In the genomic region with DNA sequence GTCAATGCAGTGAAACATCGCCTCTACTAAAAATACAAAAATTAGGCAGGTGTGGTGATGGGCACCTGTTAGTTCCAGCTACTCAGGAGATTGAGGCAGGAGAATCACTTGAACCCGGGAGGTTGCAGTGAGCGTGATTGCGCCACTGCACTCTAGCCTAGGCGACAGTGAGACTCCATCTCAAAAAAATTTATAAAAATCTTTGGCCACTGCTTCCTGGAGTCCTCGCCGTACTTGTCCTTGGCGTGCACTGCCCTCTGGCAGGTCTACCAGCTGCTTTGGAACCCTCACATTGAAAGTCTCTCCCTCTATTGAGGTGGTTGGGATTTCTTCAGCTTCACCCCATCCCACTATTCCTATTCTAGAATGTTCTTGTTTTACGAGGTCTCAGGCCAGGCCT, we compare ENCODE assay signal across 20 cellular contexts.
"Had no signal": no experiment of that assay in that cellular context is flagged by ENCODE, and none has a peak within 500 bp of the region (broad histone marks: within the 10 kb centered on the region; RNA-seq: fewer than 3 reads in every experiment).

No MANE protein-coding gene starts in this region.

- H3K27me3 ChIP-seq: right atrium auricular region, tibial artery, uterus had no signal

- H3K9me3 Mint-ChIP-seq: activated CD4-positive, alpha-beta T cell treated with anti-CD3 and anti-CD28 coated beads, Interleukin-2, amount 10 ng/mL, durations not matched to agents 24 days and 14 days; activated CD8-positive, alpha-beta T cell treated with anti-CD3 and anti-CD28 coated beads for 36 hours; activated naive CD4-positive, alpha-beta T cell treated with anti-CD3 and anti-CD28 coated beads for 36 hours; natural killer cell treated with Interleukin-12 subunit alpha and Interleukin-12 subunit beta and Interleukin-15 and Interleukin-18, amount 100 ng/mL, for 72 hours had no signal

- H3K27ac ChIP-seq: prostate gland, right atrium auricular region, tibial artery, uterus had no signal

- H3K27ac Mint-ChIP-seq: activated CD4-positive, alpha-beta T cell treated with anti-CD3 and anti-CD28 coated beads, Interleukin-2, amount 10 ng/mL, durations not matched to agents 24 days and 14 days; activated CD8-positive, alpha-beta T cell treated with anti-CD3 and anti-CD28 coated beads for 36 hours; activated naive CD4-positive, alpha-beta T cell treated with anti-CD3 and anti-CD28 coated beads for 36 hours; natural killer cell treated with Interleukin-12 subunit alpha and Interleukin-12 subunit beta and Interleukin-15 and Interleukin-18, amount 100 ng/mL, for 72 hours had no signal

- H3K4me3 ChIP-seq: lung, prostate gland, right atrium auricular region, tibial artery, uterus had no signal

- H3K27me3 Mint-ChIP-seq: activated CD4-positive, alpha-beta T cell treated with anti-CD3 and anti-CD28 coated beads, Interleukin-2, amount 10 ng/mL, durations not matched to agents 24 days and 14 days; activated CD8-positive, alpha-beta T cell treated with anti-CD3 and anti-CD28 coated beads for 36 hours; natural killer cell treated with Interleukin-12 subunit alpha and Interleukin-12 subunit beta and Interleukin-15 and Interleukin-18, amount 100 ng/mL, for 72 hours had no signal

- ATAC-seq: activated CD8-positive, alpha-beta T cell treated with anti-CD3 and anti-CD28 coated beads for 36 hours; left colon; natural killer cell treated with Interleukin-12 subunit alpha and Interleukin-12 subunit beta and Interleukin-15 and Interleukin-18, amount 100 ng/mL, for 72 hours; stimulated activated naive CD8-positive, alpha-beta T cell treated with anti-CD3 and anti-CD28 coated beads, Interleukin-15, Interleukin-2, amounts not matched to agents 100 U/mL and 50 U/mL, for 24 hours had no signal

- H3K9me3 ChIP-seq: prostate gland, right atrium auricular region, tibial artery, uterus had no signal

- DNase-seq: activated CD4-positive, alpha-beta T cell treated with anti-CD3 and anti-CD28 coated beads, Interleukin-2, amount 10 ng/mL, durations not matched to agents 24 days and 14 days; activated CD8-positive, alpha-beta T cell treated with anti-CD3 and anti-CD28 coated beads for 36 hours; activated naive CD4-positive, alpha-beta T cell treated with anti-CD3 and anti-CD28 coated beads for 36 hours; activated T-cell treated with anti-CD3 and anti-CD28 coated beads, Interleukin-2, amount 50 U/mL, for 1 hour; anterior cingulate cortex; dermis blood vessel endothelial cell; effector memory CD4-positive, alpha-beta T cell; hippocampal formation; occipital lobe; stimulated activated naive CD8-positive, alpha-beta T cell treated with anti-CD3 and anti-CD28 coated beads, Interleukin-15, Interleukin-2, amounts not matched to agents 100 U/mL and 50 U/mL, for 24 hours; substantia nigra; T-helper 1 cell; T-helper 9 cell; tibial artery; uterus had no signal

- H3K4me3 Mint-ChIP-seq: activated CD4-positive, alpha-beta T cell treated with anti-CD3 and anti-CD28 coated beads, Interleukin-2, amount 10 ng/mL, durations not matched to agents 24 days and 14 days; activated CD8-positive, alpha-beta T cell treated with anti-CD3 and anti-CD28 coated beads for 36 hours; activated naive CD4-positive, alpha-beta T cell treated with anti-CD3 and anti-CD28 coated beads for 36 hours; natural killer cell treated with Interleukin-12 subunit alpha and Interleukin-12 subunit beta and Interleukin-15 and Interleukin-18, amount 100 ng/mL, for 72 hours had no signal

- H3K36me3 ChIP-seq: uterus had no signal
